1 cellular context compared by ENCODE assay signal in genomic region chr1:33128781-33129180, GRCh38.
TF ChIP-seq lines count a peak whose summit lies in the region.

No MANE protein-coding gene starts in this region.

TF ChIP-seq in SK-N-SH, 30 proteins besides CTCF, POLR2A, EP300 and RAD21 (continued from another document):
- TF ChIP-seq EZH2phosphoT487 (IDR thresholded peaks at IDR 0.05; ENCODE audit: borderline replicate concordance, low read depth), result no peak
- no peak for TF ChIP-seq SIN3A (IDR thresholded peaks at IDR 0.05; ENCODE audit: borderline replicate concordance, low read depth, low read length)
- no peak for TF ChIP-seq POLR2AphosphoS5 (IDR thresholded peaks at IDR 0.05; ENCODE audit: low read depth, low read length)
- TF ChIP-seq TEAD4 (IDR thresholded peaks at IDR 0.05; ENCODE audit: borderline replicate concordance, insufficient read depth), result no peak
